Comparison of ENCODE assay signal across 8 cellular contexts in the genomic region with DNA sequence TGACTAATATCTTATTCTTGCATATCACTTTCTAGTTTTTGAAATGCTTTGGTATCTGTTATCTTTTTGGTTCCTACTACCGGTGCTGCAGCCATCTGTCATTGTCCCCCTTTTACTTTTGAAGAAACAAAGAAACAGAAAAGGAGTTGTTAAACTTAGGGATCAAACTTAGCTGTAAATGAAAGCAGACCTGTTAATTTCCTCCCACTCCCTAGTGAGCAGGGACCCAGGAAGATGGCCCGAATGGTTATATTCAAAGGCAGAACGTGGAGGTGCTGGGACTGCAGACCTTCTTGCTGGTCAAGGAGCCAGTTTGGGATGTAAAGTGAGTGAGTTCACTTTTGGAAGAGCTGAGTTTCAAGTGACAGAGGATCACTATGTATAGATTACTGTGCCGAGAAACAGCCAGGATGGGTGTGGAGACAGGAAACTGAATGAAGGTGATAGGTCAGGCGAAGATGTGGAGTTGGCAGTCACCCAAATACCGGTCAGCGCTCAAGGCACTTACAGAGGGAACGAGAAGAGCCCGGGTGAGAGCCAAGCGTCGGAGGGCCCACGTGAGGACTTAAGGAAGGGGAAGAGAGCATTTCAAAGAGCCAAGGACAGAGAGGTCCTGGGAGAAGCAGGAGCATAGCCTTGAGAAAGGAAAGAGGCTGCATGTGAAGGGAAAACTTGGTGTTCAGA. TPM values are rescaled to one million over a fixed set of nuclear protein-coding genes. Genes with fewer than 3 reads are reported as not detected.
DNase-seq lines count a peak whose midpoint lies in the region; ATAC-seq and TF ChIP-seq lines count a peak whose summit lies in the region.

No MANE protein-coding gene starts in this region.

- H3K9me3 Mint-ChIP-seq in CD4-positive, CD25-positive, alpha-beta regulatory T cell: no peaks in the 10 kb centered on the region
- H3K9me3 Mint-ChIP-seq in CD4-positive, alpha-beta memory T cell: no peaks in the 10 kb centered on the region

- intact Hi-C loops in heart left ventricle (cut with DNase I): no loop called here
- intact Hi-C loops in CD4-positive, alpha-beta memory T cell (cut with micrococcal nuclease): loop anchor here (2.0 kb wide), 1 partner anchor 19 kb away; a partner anchor contains a TSS

- H3K27me3 Mint-ChIP-seq in CD4-positive, CD25-positive, alpha-beta regulatory T cell: no peaks in the 10 kb centered on the region
- H3K27me3 Mint-ChIP-seq in CD4-positive, alpha-beta memory T cell: no peaks in the 10 kb centered on the region

- POLR2A ChIA-PET in CD4-positive, alpha-beta memory T cell (lab: Charles Lee; ENCODE audit: partially characterized antibody): no interaction called here

- peak in 1 of 2 donors; percentile 24 for ATAC-seq in CD4-positive, CD25-positive, alpha-beta regulatory T cell (ENCODE audit: low read depth in 2 of 2)
- ATAC-seq in GM19324 (IDR thresholded peaks at IDR 0.05; ENCODE audit: low FRiP score, unreplicated experiment): peak; percentile 44
- peak; percentile 62 to 84 (median 76) for ATAC-seq in heart left ventricle

- no peak overlapping the region for H3K27ac Mint-ChIP-seq in CD4-positive, CD25-positive, alpha-beta regulatory T cell
- H3K27ac Mint-ChIP-seq in CD4-positive, alpha-beta memory T cell: peak overlapping the region in 2 of 7 donors; percentile 8 to 59

- peaks cover 5% of the 10 kb centered on the region for H3K36me3 Mint-ChIP-seq in CD4-positive, CD25-positive, alpha-beta regulatory T cell
- peaks cover 0 to 1% of the 10 kb centered on the region in 2 donors for H3K36me3 Mint-ChIP-seq in CD4-positive, alpha-beta memory T cell

- no peak overlapping the region for H3K27ac ChIP-seq in CD4-positive, CD25-positive, alpha-beta regulatory T cell (ENCODE audit: insufficient read depth, low read length, poor library complexity, severe bottlenecking)
- peak overlapping the region in 2 of 12 donors; percentile 5 to 22 for H3K27ac ChIP-seq in heart left ventricle
- no peak overlapping the region for H3K27ac ChIP-seq in CD4-positive, alpha-beta memory T cell (ENCODE audit: low read depth, low read length)

- CTCF ChIA-PET in CD4-positive, alpha-beta memory T cell (lab: Charles Lee; ENCODE audit: partially characterized antibody): no interaction called here

- peak overlapping the region; percentile 13 for H3K4me3 ChIP-seq in CD4-positive, CD25-positive, alpha-beta regulatory T cell (ENCODE audit: low read depth, low read length)
- H3K4me3 ChIP-seq in MG63: no peak overlapping the region
- peak overlapping the region in 2 of 12 donors; percentile 7 to 9 for H3K4me3 ChIP-seq in heart left ventricle
- no peak overlapping the region for H3K4me3 ChIP-seq in CD4-positive, alpha-beta memory T cell (ENCODE audit: low read length in 2 of 2)

- TF ChIP-seq CTCF in heart left ventricle (IDR thresholded peaks at IDR 0.05): no peak

- peaks cover 3% of the 10 kb centered on the region for H3K4me1 ChIP-seq in CD4-positive, CD25-positive, alpha-beta regulatory T cell (ENCODE audit: control insufficient read depth, insufficient read depth, low read length, poor library complexity, severe bottlenecking)
- H3K4me1 ChIP-seq in heart left ventricle: peaks cover 0 to 24% (median 7%) of the 10 kb centered on the region in 12 donors
- peaks cover 23% of the 10 kb centered on the region for H3K4me1 ChIP-seq in CD4-positive, alpha-beta memory T cell (ENCODE audit: insufficient read depth, low read length)

- peak in 1 of 3 donors; percentile 53 for DNase-seq in CD4-positive, CD25-positive, alpha-beta regulatory T cell
- DNase-seq in MG63 (peak; percentile 4), heart left ventricle (peak; percentile 32 to 76 (median 71)), AG20443 (ENCODE audit: low spot score) (no peak), superior temporal gyrus (ENCODE audit: extremely low spot score) (no peak)
- no peak for DNase-seq in CD4-positive, alpha-beta memory T cell
- no peak for DNase-seq in stimulated activated CD4-positive, alpha-beta T cell treated with anti-CD3 and anti-CD28 coated beads, Interleukin-2, amount 100 ng/mL, for 24 hours

- H3K27me3 ChIP-seq in CD4-positive, CD25-positive, alpha-beta regulatory T cell (ENCODE audit: control insufficient read depth, insufficient read depth, low read length): no peaks in the 10 kb centered on the region
- H3K27me3 ChIP-seq in MG63: no peaks in the 10 kb centered on the region
- no peaks in the 10 kb centered on the region for H3K27me3 ChIP-seq in heart left ventricle
- no peaks in the 10 kb centered on the region for H3K27me3 ChIP-seq in CD4-positive, alpha-beta memory T cell (ENCODE audit: insufficient read depth, low read length)

- WGBS in heart left ventricle, 4 donors: 6 to 12% (median 9%) methylated on average over 12 of the region's 12 CpGs

- H3K9me3 ChIP-seq in CD4-positive, CD25-positive, alpha-beta regulatory T cell (ENCODE audit: control insufficient read depth in 2 of 2, low read length in 2 of 2): no peaks in the 10 kb centered on the region
- H3K9me3 ChIP-seq in MG63: no peaks in the 10 kb centered on the region
- no peaks in the 10 kb centered on the region for H3K9me3 ChIP-seq in heart left ventricle
- H3K9me3 ChIP-seq in CD4-positive, alpha-beta memory T cell (ENCODE audit: control insufficient read depth in 1 of 2, low read length in 2 of 2): no peaks in the 10 kb centered on the region

- no peak for TF ChIP-seq POLR2A in heart left ventricle (IDR thresholded peaks at IDR 0.05)

- no peaks in the 10 kb centered on the region for H3K36me3 ChIP-seq in CD4-positive, CD25-positive, alpha-beta regulatory T cell (ENCODE audit: control insufficient read depth, insufficient read depth, low read length)
- H3K36me3 ChIP-seq in MG63 (no peaks in the 10 kb centered on the region), heart left ventricle (no peaks in the 10 kb centered on the region)
- no peaks in the 10 kb centered on the region for H3K36me3 ChIP-seq in CD4-positive, alpha-beta memory T cell (ENCODE audit: insufficient read depth, low read length)

- peaks cover 11 to 23% (median 16%) of the 10 kb centered on the region in 4 donors for H3K4me1 Mint-ChIP-seq in CD4-positive, CD25-positive, alpha-beta regulatory T cell
- H3K4me1 Mint-ChIP-seq in CD4-positive, alpha-beta memory T cell: peaks cover 15 to 26% (median 19%) of the 10 kb centered on the region in 4 donors

- H3K4me3 Mint-ChIP-seq in CD4-positive, CD25-positive, alpha-beta regulatory T cell: peak overlapping the region in 1 of 4 donors; percentile 3
- H3K4me3 Mint-ChIP-seq in CD4-positive, alpha-beta memory T cell: peak overlapping the region in 4 of 8 donors; percentile 27 to 50 (median 44)

RNA-seq across cellular contexts. Expression of a gene that starts 20.1 kb away (rescaled TPM):
- total RNA-seq in CD4-positive, CD25-positive, alpha-beta regulatory T cell: 18.2 TPM
- 1 to 10 TPM; 2.4 to 5.2 (median 3.4) TPM for polyA plus RNA-seq in CD4-positive, CD25-positive, alpha-beta regulatory T cell
- 0.53 and 4.9 TPM in 2 replicates for total RNA-seq in MG63 (2014; rRNA removed; shearing (Covaris generic); ENCODE audit: low replicate concordance)
- total RNA-seq in heart left ventricle: 1 to 10 TPM; 2.4 to 9.0 (median 6.4) TPM
- 1 to 10 TPM in 1 of 2 donors, under 1 TPM in 1; 0.99 to 6.1 TPM for polyA plus RNA-seq in heart left ventricle
- total RNA-seq in CD4-positive, alpha-beta memory T cell: 10 to 100 TPM in 1 of 2 experiments, 1 to 10 TPM in 1; 8.3 to 10.8 TPM
- 1 to 10 TPM; 1.6 to 5.9 TPM for polyA plus RNA-seq in CD4-positive, alpha-beta memory T cell

Comparison
In these comparisons a context has a peak if more than half of its experiments do, and no peak if none do; other contexts are left out.
1. DNase-seq: peak in MG63 (single experiment) and heart left ventricle (5 of 5); none in CD4-positive, alpha-beta memory T cell (0 of 5), AG20443 (single experiment), stimulated activated CD4-positive, alpha-beta T cell treated with anti-CD3 and anti-CD28 coated beads, Interleukin-2, amount 100 ng/mL, for 24 hours (0 of 2) and superior temporal gyrus (single experiment).